In the genomic region with DNA sequence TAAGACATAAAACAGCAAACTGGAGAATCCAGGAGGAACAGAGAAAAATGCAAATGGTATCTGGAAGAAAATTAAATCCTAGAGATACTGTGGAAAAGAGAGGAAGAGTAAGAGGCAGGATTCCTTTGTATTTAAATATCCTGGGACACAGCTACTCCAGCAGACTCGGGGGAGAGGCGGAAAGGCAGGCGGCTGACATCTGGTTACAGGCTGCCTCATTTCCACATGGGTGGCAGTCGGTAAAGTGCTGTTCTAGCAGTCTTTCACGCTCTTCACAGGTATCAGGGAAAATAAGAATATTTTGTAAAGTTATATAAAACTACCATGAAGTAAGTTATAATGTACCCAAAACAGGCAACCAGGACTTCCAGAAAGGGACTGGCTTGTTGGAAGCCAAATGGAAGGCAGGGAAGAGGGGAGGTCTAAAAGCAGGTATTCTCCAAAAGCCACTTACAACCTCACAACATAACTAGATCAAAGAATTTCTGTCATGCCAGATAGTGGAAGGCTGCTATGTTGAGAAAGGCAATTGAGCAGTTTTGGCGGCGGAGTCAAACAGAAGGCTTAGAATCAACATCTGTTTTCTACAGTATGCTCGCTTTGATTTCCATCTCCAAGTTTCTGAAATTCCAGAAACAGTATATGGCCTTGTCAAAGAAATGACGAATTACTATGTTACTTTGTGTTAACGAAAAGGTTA, we compare ENCODE assay signal across 8 cellular contexts. TPM values are rescaled to one million over a fixed set of nuclear protein-coding genes. Genes with fewer than 3 reads are reported as not detected.
DNase-seq lines count a peak whose midpoint lies in the region; ATAC-seq and TF ChIP-seq lines count a peak whose summit lies in the region.

No MANE protein-coding gene starts in this region.

- H3K27me3 Mint-ChIP-seq in activated naive CD4-positive, alpha-beta T cell treated with anti-CD3 and anti-CD28 coated beads, Interleukin-2, amount 50 U/mL, for 24 hours = peaks cover 10% of the 10 kb centered on the region
- H3K27me3 Mint-ChIP-seq in mesothelial cell of epicardium (ENCODE audit: low read depth) = peaks cover 6% of the 10 kb centered on the region

- H3K4me1 ChIP-seq in upper lobe of right lung = peaks cover 13% of the 10 kb centered on the region

- H3K9me3 ChIP-seq in upper lobe of right lung = no peaks in the 10 kb centered on the region

- H3K4me3 Mint-ChIP-seq in activated naive CD4-positive, alpha-beta T cell treated with anti-CD3 and anti-CD28 coated beads, Interleukin-2, amount 50 U/mL, for 24 hours = peak overlapping the region; percentile 92
- H3K4me3 Mint-ChIP-seq in mesothelial cell of epicardium = peak overlapping the region; percentile 77

- peak overlapping the region; percentile 93 for H3K27ac Mint-ChIP-seq in activated naive CD4-positive, alpha-beta T cell treated with anti-CD3 and anti-CD28 coated beads, Interleukin-2, amount 50 U/mL, for 24 hours
- H3K27ac Mint-ChIP-seq in activated naive CD4-positive, alpha-beta T cell treated with anti-CD3 and anti-CD28 coated beads, Interleukin-2, amount 50 U/mL, for 72 hours = peak overlapping the region in 1 of 2 donors; percentile 58
- H3K27ac Mint-ChIP-seq in mesothelial cell of epicardium = peak overlapping the region; percentile 82

- intact Hi-C loops in upper lobe of right lung (cut with DNase I) = no loop called here

- H3K36me3 Mint-ChIP-seq in activated naive CD4-positive, alpha-beta T cell treated with anti-CD3 and anti-CD28 coated beads, Interleukin-2, amount 50 U/mL, for 24 hours = peaks cover 14% of the 10 kb centered on the region
- H3K36me3 Mint-ChIP-seq in activated naive CD4-positive, alpha-beta T cell treated with anti-CD3 and anti-CD28 coated beads, Interleukin-2, amount 50 U/mL, for 72 hours = peaks cover 33 to 44% of the 10 kb centered on the region in 2 donors
- peaks cover 14% of the 10 kb centered on the region for H3K36me3 Mint-ChIP-seq in mesothelial cell of epicardium

- no peak for DNase-seq in activated naive CD4-positive, alpha-beta T cell treated with anti-CD3 and anti-CD28 coated beads, Interleukin-2, amount 50 U/mL, for 72 hours (ENCODE audit: low spot score in 2 of 2)
- peak; percentile 23 for DNase-seq in choroid plexus epithelial cell (ENCODE audit: low read depth)
- DNase-seq in mesothelial cell of epicardium (ENCODE audit: low spot score in 2 of 2, unreplicated experiment in 2 of 2) = no peak
- no peak for DNase-seq in upper lobe of right lung
- DNase-seq in A172 (ENCODE audit: low spot score) = no peak

- no peak for TF ChIP-seq CTCF in choroid plexus epithelial cell (conservative IDR thresholded peaks at IDR 0.05; ENCODE audit: low read depth, low read length)
- TF ChIP-seq CTCF in mesothelial cell of epicardium (IDR thresholded peaks at IDR 0.05; ENCODE audit: unreplicated experiment) = no peak
- TF ChIP-seq CTCF in upper lobe of right lung (IDR thresholded peaks at IDR 0.05) = no peak

- H3K27me3 ChIP-seq in upper lobe of right lung = no peaks in the 10 kb centered on the region

- H3K4me1 Mint-ChIP-seq in activated naive CD4-positive, alpha-beta T cell treated with anti-CD3 and anti-CD28 coated beads, Interleukin-2, amount 50 U/mL, for 24 hours = peaks cover 25% of the 10 kb centered on the region
- H3K4me1 Mint-ChIP-seq in mesothelial cell of epicardium = peaks cover 26% of the 10 kb centered on the region

- no peaks in the 10 kb centered on the region for H3K36me3 ChIP-seq in upper lobe of right lung

- H3K27ac ChIP-seq in upper lobe of right lung = no peak overlapping the region

- peak overlapping the region; percentile 84 for H3K4me3 ChIP-seq in choroid plexus epithelial cell (ENCODE audit: low read depth, low read length)
- peak overlapping the region; percentile 87 for H3K4me3 ChIP-seq in upper lobe of right lung

- no peak for ATAC-seq in activated naive CD4-positive, alpha-beta T cell treated with anti-CD3 and anti-CD28 coated beads, Interleukin-2, amount 50 U/mL, for 72 hours
- ATAC-seq in upper lobe of right lung = no peak
- no peak for ATAC-seq in GM21723 (IDR thresholded peaks at IDR 0.05; ENCODE audit: unreplicated experiment)
- no peak for ATAC-seq in GM19397 (IDR thresholded peaks at IDR 0.05; ENCODE audit: unreplicated experiment)

- H3K9me3 Mint-ChIP-seq in activated naive CD4-positive, alpha-beta T cell treated with anti-CD3 and anti-CD28 coated beads, Interleukin-2, amount 50 U/mL, for 24 hours = peaks cover 8% of the 10 kb centered on the region
- peaks cover 17 to 19% of the 10 kb centered on the region in 2 donors for H3K9me3 Mint-ChIP-seq in activated naive CD4-positive, alpha-beta T cell treated with anti-CD3 and anti-CD28 coated beads, Interleukin-2, amount 50 U/mL, for 72 hours
- no peaks in the 10 kb centered on the region for H3K9me3 Mint-ChIP-seq in mesothelial cell of epicardium

RNA-seq across cellular contexts. Expression of a gene that starts 1.3 kb away (rescaled TPM):
- total RNA-seq in activated naive CD4-positive, alpha-beta T cell treated with anti-CD3 and anti-CD28 coated beads, Interleukin-2, amount 50 U/mL, for 72 hours = 1 to 10 TPM in 1 of 2 donors, under 1 TPM in 1; 0.61 to 1.8 TPM
- total RNA-seq in mesothelial cell of epicardium = 10.7 to 11.5 TPM (median 10.8 TPM) in 3 replicates
- total RNA-seq in upper lobe of right lung = 5.1 TPM
- 10.2 and 16.6 TPM in 2 replicates for total RNA-seq in A172 (2014; rRNA removed; shearing (Covaris generic))

RNA-seq across cellular contexts. Expression of a gene that starts 53.0 kb away (rescaled TPM):
- 1 to 10 TPM; 2.2 to 6.6 TPM for total RNA-seq in activated naive CD4-positive, alpha-beta T cell treated with anti-CD3 and anti-CD28 coated beads, Interleukin-2, amount 50 U/mL, for 72 hours
- total RNA-seq in mesothelial cell of epicardium (50.2 to 57.7 TPM (median 52.1 TPM) in 3 replicates), upper lobe of right lung (33.4 TPM)
- 8.0 and 9.8 TPM in 2 replicates for total RNA-seq in A172 (2014; rRNA removed; shearing (Covaris generic))
